Comparison of ENCODE assay signal across 9 cellular contexts in the genomic region with DNA sequence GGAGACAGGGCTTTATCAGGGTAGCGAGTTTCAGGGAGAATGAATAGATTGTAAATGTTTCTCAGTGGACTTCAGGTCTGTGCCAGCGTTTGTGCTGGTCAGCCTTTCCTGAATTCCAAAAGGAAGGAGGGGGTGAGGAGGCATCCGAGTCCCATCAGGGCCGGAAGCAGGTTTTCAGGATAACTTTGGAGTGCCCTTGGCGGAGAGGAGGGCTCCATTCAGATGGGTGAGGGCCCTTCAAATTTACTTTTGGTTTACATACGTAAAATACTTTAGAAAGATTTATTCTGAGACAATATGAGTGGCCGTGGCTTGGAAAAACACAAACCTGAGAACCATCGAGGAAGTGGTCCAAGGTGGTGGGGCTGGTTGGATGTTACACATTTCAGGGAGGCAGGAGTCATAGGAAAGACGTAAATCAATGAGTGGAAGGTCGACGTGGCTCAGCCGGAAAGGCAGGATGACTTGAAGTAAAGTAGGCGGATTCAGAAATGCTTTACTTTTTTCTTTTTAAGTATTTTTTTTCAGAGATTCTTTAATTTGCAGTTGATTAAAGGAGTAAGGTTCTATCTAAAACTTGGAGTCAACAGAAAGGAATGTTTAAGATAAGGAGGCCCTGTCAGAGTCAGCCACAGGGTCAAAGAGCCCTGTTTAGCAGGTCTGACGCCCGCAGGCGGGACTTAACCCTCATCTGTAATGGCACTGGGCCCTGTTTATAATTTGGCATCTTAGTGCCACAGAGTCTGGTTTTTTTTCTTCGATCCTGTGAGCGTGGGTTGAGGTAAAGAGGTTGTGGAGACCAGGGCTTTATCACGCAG. TPM values are rescaled to one million over a fixed set of nuclear protein-coding genes. Genes with fewer than 3 reads are reported as not detected.
DNase-seq lines count a peak whose midpoint lies in the region; ATAC-seq and TF ChIP-seq lines count a peak whose summit lies in the region.
"Had no signal": no experiment of that assay in that cellular context is flagged by ENCODE, and none has a peak within 500 bp of the region (broad histone marks: within the 10 kb centered on the region; RNA-seq: fewer than 3 reads in every experiment).

No MANE protein-coding gene starts in this region.

- no peak for TF ChIP-seq POLR2A in breast epithelium (IDR thresholded peaks at IDR 0.05)

- no peak overlapping the region for H2AFZ ChIP-seq in ACC112 (ENCODE audit: low read length, unreplicated experiment)

- H3K4me1 ChIP-seq in ACC112 (ENCODE audit: control insufficient read depth, insufficient read depth, low read length, unreplicated experiment) (peaks cover 11% of the 10 kb centered on the region), HUES48 (ENCODE audit: control insufficient read depth, insufficient read depth, low read length) (peaks cover 22% of the 10 kb centered on the region), breast epithelium (peaks cover 0 to 6% of the 10 kb centered on the region in 2 donors), left lung (peaks cover 28 to 56% of the 10 kb centered on the region in 2 donors), psoas muscle (peaks cover 41% of the 10 kb centered on the region), BE2C (peaks cover 12% of the 10 kb centered on the region)

- H3K79me2 ChIP-seq in ACC112 (ENCODE audit: control insufficient read depth, insufficient read depth, low read length, unreplicated experiment) = peaks cover 1% of the 10 kb centered on the region

- no peaks in the 10 kb centered on the region for H3K27me3 ChIP-seq in ACC112 (ENCODE audit: insufficient read depth, low read length)
- no peaks in the 10 kb centered on the region for H3K27me3 ChIP-seq in HUES48 (ENCODE audit: control insufficient read depth, insufficient read depth, low read length)
- H3K27me3 ChIP-seq in breast epithelium = no peaks in the 10 kb centered on the region
- no peaks in the 10 kb centered on the region for H3K27me3 ChIP-seq in left lung
- H3K27me3 ChIP-seq in psoas muscle (ENCODE audit: insufficient read depth in 3 of 3, low read length in 2 of 3) = no peaks in the 10 kb centered on the region
- H3K27me3 ChIP-seq in BE2C = no peaks in the 10 kb centered on the region

- H3K36me3 ChIP-seq in ACC112 (ENCODE audit: insufficient read depth, low read length) (no peaks in the 10 kb centered on the region), HUES48 (ENCODE audit: control insufficient read depth, insufficient read depth, low read length) (peaks cover 6% of the 10 kb centered on the region; the same call in 1 of the 2 replicates), breast epithelium (no peaks in the 10 kb centered on the region), left lung (peaks cover 0 to 4% of the 10 kb centered on the region in 2 donors), psoas muscle (ENCODE audit: insufficient read depth in 1 of 2, low read depth in 1 of 2) (no peaks in the 10 kb centered on the region), BE2C (no peaks in the 10 kb centered on the region; the same call in 1 of the 2 replicates)

- no peak overlapping the region; the same call in 1 of the 2 replicates for H3K4me3 ChIP-seq in ACC112 (ENCODE audit: low read depth, low read length)
- no peak overlapping the region for H3K4me3 ChIP-seq in HUES48 (ENCODE audit: low read depth, low read length)
- no peak overlapping the region for H3K4me3 ChIP-seq in breast epithelium
- H3K4me3 ChIP-seq in left lung = no peak overlapping the region
- H3K4me3 ChIP-seq in psoas muscle = no peak overlapping the region
- no peak overlapping the region for H3K4me3 ChIP-seq in BE2C (ENCODE audit: low read depth, low read length)

- H3K27ac ChIP-seq in ACC112 (ENCODE audit: low read depth, low read length) (peak overlapping the region; percentile 71), HUES48 (ENCODE audit: low read depth, low read length) (peak overlapping the region; percentile 74), breast epithelium (peak overlapping the region; percentile 52 to 61), left lung (peak overlapping the region; percentile 69 to 78), psoas muscle (no peak overlapping the region)

- TF ChIP-seq CTCF in breast epithelium (IDR thresholded peaks at IDR 0.05) (no peak), left lung (IDR thresholded peaks at IDR 0.05) (no peak), psoas muscle (IDR thresholded peaks at IDR 0.05) (no peak), BE2C (IDR thresholded peaks at IDR 0.05; ENCODE audit: low read depth, low read length) (no peak)

- H3K9me3 ChIP-seq in HUES48 (ENCODE audit: control insufficient read depth, insufficient read depth, low read length) = no peaks in the 10 kb centered on the region
- no peaks in the 10 kb centered on the region for H3K9me3 ChIP-seq in breast epithelium
- no peaks in the 10 kb centered on the region for H3K9me3 ChIP-seq in left lung
- no peaks in the 10 kb centered on the region for H3K9me3 ChIP-seq in psoas muscle
- no peaks in the 10 kb centered on the region for H3K9me3 ChIP-seq in BE2C

- ATAC-seq in left lung = peak; percentile 59
- no peak for ATAC-seq in GM18517 (IDR thresholded peaks at IDR 0.05; ENCODE audit: unreplicated experiment)
- ATAC-seq in psoas muscle = no peak
- no peak for ATAC-seq in HG02642 (IDR thresholded peaks at IDR 0.05; ENCODE audit: poor library complexity, unreplicated experiment)

- WGBS in psoas muscle, 3 donors = 71 to 78% (median 78%) methylated on average over 19 of the region's 19 CpGs

- intact Hi-C loops in breast epithelium (cut with DNase I; ENCODE audit: low total_unique reads) = no loop called here
- intact Hi-C loops in left lung (cut with DNase I) = no loop called here
- intact Hi-C loops in psoas muscle (cut with DNase I) = no loop called here

- DNase-seq in breast epithelium (ENCODE audit: low spot score in 2 of 2) (no peak), left lung (peak in 1 of 2 donors; percentile 73), psoas muscle (no peak), BE2C (no peak)
- DNase-seq: Karpas-422 had no signal

- H3K9ac ChIP-seq in HUES48 (ENCODE audit: low read depth, low read length) = no peak overlapping the region

RNA-seq across cellular contexts. Expression of gene ATP11A, which starts 32.8 kb away (rescaled TPM):
- total RNA-seq in breast epithelium (10 to 100 TPM; 22.1 to 27.2 (median 26.8) TPM), left lung (100 to 1,000 TPM; 271 to 457 TPM), psoas muscle (10 to 100 TPM; 26.4 to 48.6 (median 28.7) TPM)
- polyA plus RNA-seq in psoas muscle = 10 to 100 TPM in 1 of 3 donors, 1 to 10 TPM in 2; 3.9 to 15.1 (median 5.6) TPM
- 18.4 TPM for polyA plus RNA-seq in BE2C (2012; ENCODE audit: insufficient read depth, insufficient read length, low read depth)

Comparison
In these comparisons a context has a peak if more than half of its experiments do, and no peak if none do; other contexts are left out.
1. RNA of gene ATP11A, which starts 32.8 kb away (total RNA-seq): 271 to 457 TPM in left lung; 26.4 to 48.6 TPM in psoas muscle and 22.1 to 27.2 TPM in breast epithelium; every median in the first group is over 4 times any median in the second.